In genomic region chr11:102452461-102453285, GRCh38 we compare ENCODE assay signal across 1 cellular context.
TF ChIP-seq lines count a peak whose summit lies in the region.

TSS of gene TMEM123 (minus strand) at chr11:102452765. CDS start at chr11:102452623, 142 bp downstream.

TF ChIP-seq in HEK293, 187 proteins besides CTCF, POLR2A, EP300 and RAD21 (continued from another document):
- TF ChIP-seq ZNF280C (tag by site-specific recombination; IDR thresholded peaks at IDR 0.05) (no peak), ZNF473 (tag by site-specific recombination; IDR thresholded peaks at IDR 0.05) (no peak), ZNF843 (tag by site-specific recombination; IDR thresholded peaks at IDR 0.05) (no peak), ZNF624 (tag by site-specific recombination; IDR thresholded peaks at IDR 0.05) (no peak), KLF8 (tag by site-specific recombination; IDR thresholded peaks at IDR 0.05) (peak; percentile 46; the same call in 1 of the 2 replicates), ZBTB49 (tag by site-specific recombination; IDR thresholded peaks at IDR 0.05; ENCODE audit: low read depth) (no peak), ZNF341 (tag by site-specific recombination; IDR thresholded peaks at IDR 0.05; ENCODE audit: low read depth) (peak; percentile 6; the same call in 1 of the 2 replicates), GLI2 (tag by site-specific recombination; IDR thresholded peaks at IDR 0.05; ENCODE audit: borderline replicate concordance, low read depth) (no peak), ZNF423 (tag by site-specific recombination; IDR thresholded peaks at IDR 0.05) (peak; percentile 64; the same call in 1 of the 2 replicates), ZNF48 (tag by site-specific recombination; IDR thresholded peaks at IDR 0.05) (no peak), ZBTB20 (tag by site-specific recombination; IDR thresholded peaks at IDR 0.05) (peak; percentile 30; the same call in 1 of the 2 replicates), PRDM10 (tag by site-specific recombination; IDR thresholded peaks at IDR 0.05) (peak; percentile 16; the same call in 1 of the 2 replicates), ZFHX2 (tag by site-specific recombination; conservative IDR thresholded peaks at IDR 0.05) (peak; percentile 33; the same call in 1 of the 2 replicates), ZBTB48 (tag by site-specific recombination; IDR thresholded peaks at IDR 0.05) (peak; percentile 20; the same call in 1 of the 2 replicates), ZSCAN5A (tag by site-specific recombination; IDR thresholded peaks at IDR 0.05) (no peak), ZSCAN30 (tag by site-specific recombination; IDR thresholded peaks at IDR 0.05) (0 out of 2 replicates have a peak, but pooled peaks have one; percentile 9), KLF16 (tag by site-specific recombination; IDR thresholded peaks at IDR 0.05) (0 out of 2 replicates have a peak, but pooled peaks have one; percentile 48), INSM2 (tag by site-specific recombination; IDR thresholded peaks at IDR 0.05) (no peak), ZNF621 (tag by site-specific recombination; IDR thresholded peaks at IDR 0.05) (no peak), GFI1B (tag by site-specific recombination; IDR thresholded peaks at IDR 0.05) (no peak), REPIN1 (tag by site-specific recombination; IDR thresholded peaks at IDR 0.05; ENCODE audit: low read depth) (no peak), ZNF707 (tag by site-specific recombination; IDR thresholded peaks at IDR 0.05) (no peak), ZNF549 (tag by site-specific recombination; IDR thresholded peaks at IDR 0.05) (no peak), ZNF175 (tag by site-specific recombination; IDR thresholded peaks at IDR 0.05) (no peak), AEBP2 (tag by site-specific recombination; IDR thresholded peaks at IDR 0.05; ENCODE audit: borderline replicate concordance) (no peak), ZBTB26 (tag by site-specific recombination; optimal IDR thresholded peaks at IDR 0.05) (peak; percentile 85), YY1 (tag by site-specific recombination; IDR thresholded peaks at IDR 0.05) (peak; percentile 65; the same call in 1 of the 2 replicates), ZNF664 (tag by site-specific recombination; IDR thresholded peaks at IDR 0.05) (no peak), ZNF645 (tag by site-specific recombination; IDR thresholded peaks at IDR 0.05) (no peak), IKZF3 (tag by site-specific recombination; IDR thresholded peaks at IDR 0.05) (no peak)
